8 cellular contexts compared by ENCODE assay signal in the genomic region with DNA sequence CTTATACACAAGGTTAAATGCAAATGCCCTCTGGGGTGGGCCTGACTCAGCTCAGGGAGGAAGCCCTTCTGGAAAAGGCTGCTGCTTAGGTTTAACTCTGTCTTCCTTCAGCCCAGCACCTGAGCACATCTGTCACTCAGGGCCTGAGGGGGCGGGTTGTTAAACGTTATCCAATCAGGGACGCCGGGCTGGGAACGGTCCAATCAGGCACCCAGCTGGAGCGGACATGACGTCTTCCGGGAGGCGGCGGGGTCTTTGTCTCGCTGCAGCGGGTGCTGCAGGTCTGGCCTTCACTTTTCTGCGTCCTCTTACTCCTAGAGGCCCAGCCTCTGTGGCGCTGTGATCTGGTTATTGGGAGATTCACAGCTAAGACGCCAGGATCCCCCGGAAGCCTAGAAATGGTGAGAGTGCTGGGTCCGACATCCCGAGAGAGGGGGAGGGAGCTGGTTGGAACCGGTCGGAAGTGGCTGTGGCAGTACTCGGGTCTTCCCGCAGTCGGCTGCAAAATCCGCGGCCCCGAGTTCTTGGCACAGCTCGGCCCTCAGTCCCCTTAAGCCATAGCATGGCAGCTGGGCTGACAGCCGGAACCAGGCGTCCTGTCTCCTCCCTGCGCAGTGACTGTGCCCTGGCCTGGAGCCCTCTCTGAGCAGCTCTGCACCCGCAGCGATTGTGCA.
DNase-seq lines count a peak whose midpoint lies in the region; ATAC-seq and TF ChIP-seq lines count a peak whose summit lies in the region.

A gene (plus strand): TSS at position 258 of the 674 bp plus-strand sequence. CDS start 141 bp downstream, at position 399.

- H3K4me1 ChIP-seq in BLaER1: peaks cover 18% of the 10 kb centered on the region

- peak within 1 kb of the TSS; percentile 83 for H3K4me2 ChIP-seq in BLaER1

- H3K9ac ChIP-seq in BLaER1: peak within 1 kb of the TSS; percentile 88

- TF ChIP-seq CTCF in coronary artery (IDR thresholded peaks at IDR 0.05): no peak

- DNase-seq in NCI-H524 treated with DMSO at 0.1 percent for 48 hours (lab: John Stamatoyannopoulos, UW) (peak; percentile 74), coronary artery (ENCODE audit: low spot score) (peak; percentile 96)
- peak; percentile 96 for DNase-seq in activated CD4-positive, alpha-beta T cell treated with anti-CD3 and anti-CD28 coated beads for 48 hours
- peak; percentile 79 to 94 (median 90) for DNase-seq in stimulated activated CD4-positive, alpha-beta T cell treated with anti-CD3 and anti-CD28 coated beads, Interleukin-1b, Interleukin-23, amount 100 ng/mL, for 24 hours (ENCODE audit: low read depth in 4 of 4, low spot score in 1 of 4)

- H3K9me3 ChIP-seq in BLaER1: peaks cover 29% of the 10 kb centered on the region

- H3K36me3 ChIP-seq in BLaER1: peaks cover 29% of the 10 kb centered on the region

- H3K27me3 ChIP-seq in BLaER1: no peaks in the 10 kb centered on the region
- no peaks in the 10 kb centered on the region for H3K27me3 ChIP-seq in layer of hippocampus (ENCODE audit: control insufficient read depth, insufficient read depth, low read length)

- H4K20me1 ChIP-seq in BLaER1: peaks cover 17% of the 10 kb centered on the region; the same call in 1 of the 2 replicates

- ATAC-seq in GM19324 (IDR thresholded peaks at IDR 0.05; ENCODE audit: low FRiP score, unreplicated experiment) (peak; percentile 100), HG03460 (IDR thresholded peaks at IDR 0.05; ENCODE audit: unreplicated experiment) (peak; percentile 100)

- H3K27ac ChIP-seq in BLaER1 (peak within 1 kb of the TSS; percentile 86), coronary artery (peak within 1 kb of the TSS; percentile 72 to 81), layer of hippocampus (ENCODE audit: low read depth, low read length) (peak within 1 kb of the TSS; percentile 27)

- H3K4me3 ChIP-seq in BLaER1: peak within 1 kb of the TSS; percentile 90
- peak within 1 kb of the TSS; percentile 91 for H3K4me3 ChIP-seq in coronary artery

Comparison
In these comparisons a context has a peak if more than half of its experiments do, and no peak if none do; other contexts are left out.
1. Peak in every context shown above with its lines: DNase-seq, ATAC-seq, H3K4me3 ChIP-seq and H3K27ac ChIP-seq.
2. H3K27ac ChIP-seq: peak in every context shown above with its lines; median percentile 86 in BLaER1; 76 in coronary artery; 27 in layer of hippocampus.